23 cellular contexts compared by ENCODE assay signal in genomic region chr12:13841358-13841757, GRCh38.
"Had no signal": no experiment of that assay in that cellular context is flagged by ENCODE, and none has a peak within 500 bp of the region (broad histone marks: within the 10 kb centered on the region; RNA-seq: fewer than 3 reads in every experiment).

No MANE protein-coding gene starts in this region.

- H3K27me3 ChIP-seq: stomach, suprapubic skin, testis, thyroid gland, tibial artery, tibial nerve, transverse colon, upper lobe of left lung, upper lobe of right lung, uterus, vagina had no signal

- H3K9me3 ChIP-seq: stomach, suprapubic skin, testis, thoracic aorta, thyroid gland, tibial artery, tibial nerve, transverse colon, upper lobe of left lung, upper lobe of right lung, uterus, vagina had no signal

- H3K4me3 ChIP-seq: stomach, suprapubic skin, testis, thoracic aorta, thyroid gland, tibial artery, tibial nerve, transverse colon, upper lobe of left lung, upper lobe of right lung, uterus, vagina had no signal

- H3K4me1 ChIP-seq: stomach, suprapubic skin, testis, thyroid gland, tibial artery, tibial nerve, transverse colon, upper lobe of left lung, upper lobe of right lung, uterus, vagina had no signal

- H3K27ac ChIP-seq: stomach, suprapubic skin, testis, thoracic aorta, thyroid gland, tibial artery, tibial nerve, transverse colon, upper lobe of left lung, upper lobe of right lung, uterus, vagina had no signal

- DNase-seq: stimulated activated CD4-positive, alpha-beta T cell treated with anti-CD3 and anti-CD28 coated beads, Interleukin-2, amount 100 ng/mL, for 48 hours; stimulated activated CD4-positive, alpha-beta T cell treated with anti-CD3 and anti-CD28 coated beads, Interleukin-4, amount 100 ng/mL, for 1 hour; stimulated activated CD4-positive, alpha-beta T cell treated with anti-CD3 and anti-CD28 coated beads, Interleukin-4, amount 100 ng/mL, for 24 hours; stimulated activated CD4-positive, alpha-beta T cell treated with anti-CD3 and anti-CD28 coated beads, Interleukin-4, amount 100 ng/mL, for 4 hours; stimulated activated CD8-positive, alpha-beta memory T cell treated with anti-CD3 and anti-CD28 coated beads, Interleukin-4, amount 100 ng/mL, for 48 hours; stimulated activated naive B cell treated with anti-CD40 and anti-IgM and Interleukin-4, amounts not matched to agents 10 μg/mL and 1 μg/mL and 100 μg/mL, for 72 hours; stimulated activated naive CD4-positive, alpha-beta T cell; stimulated activated naive CD4-positive, alpha-beta T cell treated with Interleukin-2 at 50 U/mL for 16 hours; stimulated activated naive CD8-positive, alpha-beta T cell treated with anti-CD3 and anti-CD28 coated beads, Interleukin-15, amount 100 ng/mL, for 72 hours; stimulated activated naive CD8-positive, alpha-beta T cell treated with anti-CD3 and anti-CD28 coated beads, Interleukin-15, Interleukin-2, amounts not matched to agents 100 U/mL and 50 U/mL, for 24 hours; stomach; substantia nigra; testis; thyroid gland; tibial artery; transverse colon; upper lobe of left lung; upper lobe of right lung; uterus had no signal

- H3K36me3 ChIP-seq: stomach, suprapubic skin, thoracic aorta, thyroid gland, tibial artery, tibial nerve, transverse colon, upper lobe of left lung, upper lobe of right lung, uterus, vagina had no signal
